ENCODE assay signal across 16 cellular contexts in the genomic region with DNA sequence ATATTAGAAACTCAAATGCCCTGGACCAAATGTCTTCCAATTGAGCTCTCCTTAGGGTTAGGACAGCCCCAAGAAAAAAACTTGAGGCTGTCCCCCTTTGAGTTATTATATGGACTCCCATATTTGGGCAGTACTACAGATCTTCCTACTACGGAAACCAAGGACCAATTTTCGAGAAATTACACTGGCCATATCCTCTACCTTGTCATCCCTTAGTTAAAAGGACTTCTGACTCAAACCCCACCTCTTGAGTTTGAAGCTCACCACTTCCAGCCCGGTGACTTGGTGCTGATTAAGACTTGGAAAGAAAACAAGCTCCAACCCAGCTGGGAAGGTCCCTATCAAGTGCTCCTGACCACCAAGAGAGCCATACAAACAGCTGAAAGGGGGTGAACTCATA.
DNase-seq lines count a peak whose midpoint lies in the region; ATAC-seq and TF ChIP-seq lines count a peak whose summit lies in the region.
"Had no signal": no experiment of that assay in that cellular context is flagged by ENCODE, and none has a peak within 500 bp of the region (broad histone marks: within the 10 kb centered on the region; RNA-seq: fewer than 3 reads in every experiment).

No MANE protein-coding gene starts in this region.

- no peaks in the 10 kb centered on the region for H3K27me3 Mint-ChIP-seq in neural crest cell (ENCODE audit: low read depth)
- H3K27me3 Mint-ChIP-seq: CD4-positive, alpha-beta T cell had no signal

- no peak overlapping the region for H3K4me3 Mint-ChIP-seq in neural crest cell
- H3K4me3 Mint-ChIP-seq: CD4-positive, alpha-beta T cell; H9 had no signal

- H3K4me3 ChIP-seq in GM12865 (ENCODE audit: low read depth, low read length), result no peak overlapping the region
- H3K4me3 ChIP-seq in coronary artery, result no peak overlapping the region
- H3K4me3 ChIP-seq: A549 had no signal

- peaks cover 14% of the 10 kb centered on the region for H3K9me3 Mint-ChIP-seq in neural crest cell

- ATAC-seq in HG02610 (IDR thresholded peaks at IDR 0.05; ENCODE audit: unreplicated experiment) (peak; percentile 84), HG03432 (IDR thresholded peaks at IDR 0.05; ENCODE audit: unreplicated experiment) (peak; percentile 75), GM21825 (IDR thresholded peaks at IDR 0.05; ENCODE audit: unreplicated experiment) (no peak)
- ATAC-seq: A549 had no signal

- peak overlapping the region; percentile 85 for H3K27ac Mint-ChIP-seq in neural crest cell (ENCODE audit: unreplicated experiment)
- H3K27ac Mint-ChIP-seq: CD4-positive, alpha-beta T cell; H9 had no signal

- H3K36me3 Mint-ChIP-seq in neural crest cell (ENCODE audit: low read depth), result peaks cover 8% of the 10 kb centered on the region

- DNase-seq in GM12865 (ENCODE audit: low read depth) (peak; percentile 8), neural crest cell (ENCODE audit: low read depth, low spot score) (no peak), coronary artery (ENCODE audit: low spot score) (no peak), middle frontal gyrus (ENCODE audit: extremely low spot score, low spot score) (no peak)
- DNase-seq: AML-193; Caco-2; CD4-positive, alpha-beta T cell; H9; Kasumi-1; KG1 had no signal

- no peak for TF ChIP-seq CTCF in GM12865 (IDR thresholded peaks at IDR 0.05; ENCODE audit: insufficient read depth, low read depth, low read length, missing control alignments)
- no peak for TF ChIP-seq CTCF in neural crest cell (conservative IDR thresholded peaks at IDR 0.05)
- TF ChIP-seq CTCF in coronary artery (IDR thresholded peaks at IDR 0.05), result no peak

- no peak overlapping the region for H3K27ac ChIP-seq in coronary artery
- H3K27ac ChIP-seq: 22Rv1, A549, C4-2B had no signal

- no peaks in the 10 kb centered on the region for H3K4me1 Mint-ChIP-seq in neural crest cell
- H3K4me1 Mint-ChIP-seq: H9 had no signal
